11 cellular contexts compared by ENCODE assay signal in the genomic region with DNA sequence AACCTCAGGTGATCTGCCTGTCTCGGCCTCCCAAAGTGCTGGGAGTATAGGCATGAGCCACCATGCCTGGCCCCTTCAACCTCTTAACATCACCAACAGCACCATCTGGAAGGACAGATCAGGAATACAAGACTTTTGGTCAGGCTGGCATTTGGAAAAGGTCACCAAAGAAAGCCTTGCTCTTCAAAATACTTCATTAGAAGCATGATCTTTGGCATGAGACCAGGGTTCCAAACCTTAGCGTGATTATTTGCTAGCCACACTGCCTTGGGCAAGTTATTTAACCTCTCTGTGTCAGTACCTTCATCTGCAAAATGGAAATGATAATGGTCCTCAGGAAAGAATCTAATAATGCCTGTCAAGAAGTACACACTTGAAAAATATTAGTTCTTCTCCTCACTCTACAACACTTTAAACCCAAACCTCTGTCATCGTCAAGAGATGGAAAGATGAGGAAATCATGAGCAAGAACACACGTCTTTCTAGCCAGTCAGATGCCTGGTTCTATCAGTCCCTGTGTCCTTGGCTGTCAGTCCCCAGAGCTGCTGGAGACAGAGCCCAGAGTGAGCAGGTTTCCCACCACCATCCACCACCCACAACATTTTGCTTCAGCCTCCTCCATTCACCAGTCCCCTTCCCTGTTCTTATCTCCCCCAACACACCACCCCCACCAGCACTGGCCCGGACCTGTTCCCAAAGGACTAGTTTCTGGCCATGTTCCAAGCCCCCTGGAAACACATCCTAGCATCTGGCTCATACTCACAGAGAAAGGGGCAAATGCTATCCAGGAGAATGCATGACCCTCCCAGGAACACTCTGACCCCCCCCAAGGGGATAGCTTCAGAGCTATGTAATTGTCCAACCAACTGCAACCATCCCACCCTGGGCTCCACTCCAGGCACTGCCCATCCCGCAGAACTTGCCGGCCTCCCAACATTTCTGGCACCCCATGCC. TPM values are rescaled to one million over a fixed set of nuclear protein-coding genes. Genes with fewer than 3 reads are reported as not detected.
DNase-seq lines count a peak whose midpoint lies in the region; ATAC-seq and TF ChIP-seq lines count a peak whose summit lies in the region.
"Had no signal": no experiment of that assay in that cellular context is flagged by ENCODE, and none has a peak within 500 bp of the region (broad histone marks: within the 10 kb centered on the region; RNA-seq: fewer than 3 reads in every experiment).

No MANE protein-coding gene starts in this region.

- H3K79me2 ChIP-seq in smooth muscle cell (ENCODE audit: low read depth), result peaks cover 45% of the 10 kb centered on the region

- H3F3A ChIP-seq in smooth muscle cell (ENCODE audit: low read depth), result no peaks in the 10 kb centered on the region

- H3K4me3 ChIP-seq in HUES48 (ENCODE audit: low read depth, low read length) (peak overlapping the region; percentile 86; the same call in 1 of the 2 replicates), colonic mucosa (peak overlapping the region; percentile 75), iPS-20b (ENCODE audit: low read length) (peak overlapping the region; percentile 85; the same call in 1 of the 2 replicates), smooth muscle cell (peak overlapping the region; percentile 96)
- H3K4me3 ChIP-seq: SJCRH30 had no signal

- H3K4me2 ChIP-seq in smooth muscle cell, result peak overlapping the region; percentile 97

- intact Hi-C loops in colonic mucosa (cut with DNase I), result no loop called here

- no peak overlapping the region for H2AFZ ChIP-seq in smooth muscle cell (ENCODE audit: low read depth)

- H3K27me3 ChIP-seq in HUES48 (ENCODE audit: control insufficient read depth, insufficient read depth, low read length), result no peaks in the 10 kb centered on the region
- no peaks in the 10 kb centered on the region for H3K27me3 ChIP-seq in colonic mucosa
- peaks cover 11% of the 10 kb centered on the region; the same call in 1 of the 2 replicates for H3K27me3 ChIP-seq in iPS-20b (ENCODE audit: insufficient read depth, low read length)
- no peaks in the 10 kb centered on the region for H3K27me3 ChIP-seq in smooth muscle cell (ENCODE audit: low read depth)
- H3K27me3 ChIP-seq: SJCRH30 had no signal

- TF ChIP-seq CTCF in colonic mucosa (IDR thresholded peaks at IDR 0.05) (no peak), smooth muscle cell (IDR thresholded peaks at IDR 0.05; ENCODE audit: borderline replicate concordance, insufficient read depth, poor library complexity, severe bottlenecking) (no peak), omental fat pad (IDR thresholded peaks at IDR 0.05) (no peak)

- ATAC-seq in HG03565 (IDR thresholded peaks at IDR 0.05; ENCODE audit: unreplicated experiment), result no peak
- ATAC-seq in omental fat pad (ENCODE audit: low FRiP score), result no peak
- no peak for ATAC-seq in GM19351 (IDR thresholded peaks at IDR 0.05; ENCODE audit: unreplicated experiment)
- ATAC-seq: stimulated activated naive CD8-positive, alpha-beta T cell treated with anti-CD3 and anti-CD28 coated beads, Interleukin-15, amount 100 ng/mL, for 72 hours had no signal

- H3K9ac ChIP-seq in HUES48 (ENCODE audit: low read depth, low read length) (no peak overlapping the region), colonic mucosa (ENCODE audit: low read depth in 2 of 2, low read length in 2 of 2) (peak overlapping the region; percentile 39 to 92), iPS-20b (ENCODE audit: low read depth, low read length) (no peak overlapping the region), smooth muscle cell (ENCODE audit: low read depth) (no peak overlapping the region)

- H4K20me1 ChIP-seq in smooth muscle cell (ENCODE audit: low read depth), result peaks cover 59% of the 10 kb centered on the region

- H3K27ac ChIP-seq in HUES48 (ENCODE audit: low read depth, low read length) (no peak overlapping the region), colonic mucosa (no peak overlapping the region), iPS-20b (ENCODE audit: low read length) (no peak overlapping the region), smooth muscle cell (ENCODE audit: low read depth) (no peak overlapping the region)
- H3K27ac ChIP-seq: SJCRH30 had no signal

- H3K4me1 ChIP-seq in HUES48 (ENCODE audit: control insufficient read depth, insufficient read depth, low read length) (peaks cover 14% of the 10 kb centered on the region), colonic mucosa (no peaks in the 10 kb centered on the region), iPS-20b (ENCODE audit: insufficient read depth, low read length) (peaks cover 11% of the 10 kb centered on the region; the same call in 1 of the 2 replicates), smooth muscle cell (ENCODE audit: low read depth) (peaks cover 21% of the 10 kb centered on the region)

- WGBS in smooth muscle cell (ENCODE audit: low lambda C conversion rate), result 58% methylated on average over 7 of the region's 7 CpGs

- no peaks in the 10 kb centered on the region for H3K36me3 ChIP-seq in HUES48 (ENCODE audit: control insufficient read depth, insufficient read depth, low read length)
- no peaks in the 10 kb centered on the region for H3K36me3 ChIP-seq in colonic mucosa
- no peaks in the 10 kb centered on the region for H3K36me3 ChIP-seq in iPS-20b (ENCODE audit: insufficient read depth, low read depth, low read length)
- H3K36me3 ChIP-seq in smooth muscle cell (ENCODE audit: low read depth), result no peaks in the 10 kb centered on the region
- H3K36me3 ChIP-seq: SJCRH30 had no signal

- H3K9me3 ChIP-seq in HUES48 (ENCODE audit: control insufficient read depth, insufficient read depth, low read length), result no peaks in the 10 kb centered on the region
- no peaks in the 10 kb centered on the region for H3K9me3 ChIP-seq in colonic mucosa
- H3K9me3 ChIP-seq in iPS-20b (ENCODE audit: insufficient read depth, low read depth, low read length), result no peaks in the 10 kb centered on the region
- H3K9me3 ChIP-seq in smooth muscle cell (replicated peaks; ENCODE audit: low read depth), result no peaks in the 10 kb centered on the region
- H3K9me3 ChIP-seq: SJCRH30 had no signal

- DNase-seq in colonic mucosa, result no peak
- DNase-seq in smooth muscle cell (lab: John Stamatoyannopoulos, UW; ENCODE audit: unreplicated experiment), result no peak
- no peak for DNase-seq in omental fat pad (ENCODE audit: low spot score)
- no peak for DNase-seq in kidney glomerular epithelial cell (lab: John Stamatoyannopoulos, UW)
- DNase-seq: NCI-H1694 treated with DMSO at 0.1 percent for 48 hours; stimulated activated naive CD8-positive, alpha-beta T cell treated with anti-CD3 and anti-CD28 coated beads, Interleukin-15, amount 100 ng/mL, for 72 hours had no signal

RNA-seq across cellular contexts. Expression of gene ADCY6, which starts 2.0 kb away (rescaled TPM):
- total RNA-seq in colonic mucosa, result 100 to 1,000 TPM in 1 of 2 donors, 10 to 100 TPM in 1; 84.7 to 121 TPM
- 23.4 and 31.0 TPM in 2 replicates for total RNA-seq in smooth muscle cell
- 18.8 and 21.5 TPM in 2 replicates for polyA plus RNA-seq in smooth muscle cell
- total RNA-seq in omental fat pad, result 10 to 100 TPM; 30.9 to 57.1 (median 47.9) TPM

RNA-seq across cellular contexts. Expression of gene CACNB3, which starts 31.4 kb away (rescaled TPM):
- total RNA-seq in colonic mucosa (10 to 100 TPM; 23.4 to 54.5 TPM), smooth muscle cell (16.7 and 18.5 TPM in 2 replicates), omental fat pad (10 to 100 TPM in 1 of 4 donors, 1 to 10 TPM in 3; 6.8 to 18.1 (median 8.5) TPM)
- polyA plus RNA-seq in smooth muscle cell, result 21.7 and 33.4 TPM in 2 replicates

Comparison
In these comparisons a context has a peak if more than half of its experiments do, and no peak if none do; other contexts are left out.
1. H3K9ac ChIP-seq: peak in colonic mucosa (2 of 2); none in HUES48 (single experiment), iPS-20b (single experiment) and smooth muscle cell (single experiment).
2. Peak in every context shown above with its lines, with median percentiles within 50 percentile points of each other: H3K4me3 ChIP-seq.